ENCODE assay signal across 1 cellular context in the genomic region with DNA sequence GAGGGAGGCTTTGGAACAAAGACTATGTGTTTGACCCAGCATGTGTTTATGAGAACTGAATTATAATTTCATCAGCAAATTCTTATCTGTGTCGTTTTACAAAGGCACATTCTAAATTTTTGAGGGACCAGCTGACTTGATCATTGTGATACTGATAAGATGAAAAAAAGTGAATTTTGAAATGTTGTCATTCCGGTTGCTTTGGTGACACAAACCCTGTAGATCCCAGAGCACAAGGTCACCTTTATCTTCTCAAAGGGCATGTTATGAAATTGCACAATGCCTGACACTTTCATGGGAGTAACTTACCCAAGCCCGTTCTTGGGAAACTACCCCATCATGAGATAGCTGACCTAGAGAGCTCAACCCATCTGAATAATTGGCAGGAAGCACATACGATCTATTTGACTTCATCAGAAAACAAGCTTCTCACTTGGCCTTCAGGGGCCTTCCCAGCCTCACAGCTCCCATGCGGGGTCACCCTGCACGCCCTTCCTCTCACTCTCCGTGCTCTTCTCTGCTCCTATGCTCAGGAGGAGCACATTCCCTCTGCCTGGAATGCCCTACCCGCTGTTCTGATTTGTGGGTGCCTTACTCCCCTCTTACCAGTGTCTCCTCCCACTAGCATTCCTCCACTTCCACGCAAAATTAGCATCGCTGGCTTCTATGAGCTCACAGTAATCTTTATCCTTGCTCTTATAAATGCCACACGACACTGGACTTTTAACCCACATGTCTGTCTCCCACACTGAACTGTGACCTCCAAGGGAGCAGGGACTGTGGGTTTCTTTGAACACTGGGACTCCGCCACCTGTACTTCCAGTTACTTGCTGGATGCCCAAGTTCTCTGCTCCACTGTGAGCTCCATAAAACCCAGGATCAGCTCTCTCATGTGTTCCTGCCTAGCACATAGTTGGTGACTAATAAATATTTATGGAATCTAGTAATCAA.
TF ChIP-seq lines count a peak whose summit lies in the region.

No MANE protein-coding gene starts in this region.

TF ChIP-seq in HepG2, 621 proteins besides CTCF, POLR2A, EP300 and RAD21 (continued from another document and continues in another):
- TF ChIP-seq, protein P1, sequence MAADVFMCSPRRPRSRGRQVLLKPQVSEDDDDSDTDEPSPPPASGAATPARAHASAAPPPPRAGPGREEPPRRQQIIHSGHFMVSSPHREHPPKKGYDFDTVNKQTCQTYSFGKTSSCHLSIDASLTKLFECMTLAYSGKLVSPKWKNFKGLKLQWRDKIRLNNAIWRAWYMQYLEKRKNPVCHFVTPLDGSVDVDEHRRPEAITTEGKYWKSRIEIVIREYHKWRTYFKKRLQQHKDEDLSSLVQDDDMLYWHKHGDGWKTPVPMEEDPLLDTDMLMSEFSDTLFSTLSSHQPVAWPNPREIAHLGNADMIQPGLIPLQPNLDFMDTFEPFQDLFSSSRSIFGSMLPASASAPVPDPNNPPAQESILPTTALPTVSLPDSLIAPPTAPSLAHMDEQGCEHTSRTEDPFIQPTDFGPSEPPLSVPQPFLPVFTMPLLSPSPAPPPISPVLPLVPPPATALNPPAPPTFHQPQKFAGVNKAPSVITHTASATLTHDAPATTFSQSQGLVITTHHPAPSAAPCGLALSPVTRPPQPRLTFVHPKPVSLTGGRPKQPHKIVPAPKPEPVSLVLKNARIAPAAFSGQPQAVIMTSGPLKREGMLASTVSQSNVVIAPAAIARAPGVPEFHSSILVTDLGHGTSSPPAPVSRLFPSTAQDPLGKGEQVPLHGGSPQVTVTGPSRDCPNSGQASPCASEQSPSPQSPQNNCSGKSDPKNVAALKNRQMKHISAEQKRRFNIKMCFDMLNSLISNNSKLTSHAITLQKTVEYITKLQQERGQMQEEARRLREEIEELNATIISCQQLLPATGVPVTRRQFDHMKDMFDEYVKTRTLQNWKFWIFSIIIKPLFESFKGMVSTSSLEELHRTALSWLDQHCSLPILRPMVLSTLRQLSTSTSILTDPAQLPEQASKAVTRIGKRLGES (CRISPR knock-in tag; IDR thresholded peaks at IDR 0.05; ENCODE audit: borderline replicate concordance), result 0 out of 2 replicates have a peak, but pooled peaks have one; percentile 37
- TF ChIP-seq, protein P2, sequence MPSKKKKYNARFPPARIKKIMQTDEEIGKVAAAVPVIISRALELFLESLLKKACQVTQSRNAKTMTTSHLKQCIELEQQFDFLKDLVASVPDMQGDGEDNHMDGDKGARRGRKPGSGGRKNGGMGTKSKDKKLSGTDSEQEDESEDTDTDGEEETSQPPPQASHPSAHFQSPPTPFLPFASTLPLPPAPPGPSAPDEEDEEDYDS (CRISPR knock-in tag; IDR thresholded peaks at IDR 0.05), result peak; percentile 73
- TF ChIP-seq ZNF672 (CRISPR knock-in tag; IDR thresholded peaks at IDR 0.05), result no peak
- TF ChIP-seq ZNF224 (CRISPR knock-in tag; IDR thresholded peaks at IDR 0.05), result no peak
- TF ChIP-seq KDM3A (CRISPR knock-in tag; IDR thresholded peaks at IDR 0.05; ENCODE audit: low read depth), result peak; percentile 93; the same call in 1 of the 2 replicates
- TF ChIP-seq ZNF788 (CRISPR knock-in tag; IDR thresholded peaks at IDR 0.05; ENCODE audit: borderline replicate concordance), result peak; percentile 83; the same call in 1 of the 2 replicates
- TF ChIP-seq ZBTB21 (CRISPR knock-in tag; IDR thresholded peaks at IDR 0.05), result peak; percentile 80
- peak; percentile 25; the same call in 1 of the 2 replicates for TF ChIP-seq NFYB (CRISPR knock-in tag; IDR thresholded peaks at IDR 0.05)
- peak; percentile 98 for TF ChIP-seq ZNF264 (CRISPR knock-in tag; IDR thresholded peaks at IDR 0.05)
- TF ChIP-seq KAT8 (CRISPR knock-in tag; IDR thresholded peaks at IDR 0.05), result peak; percentile 88
- TF ChIP-seq, protein P3, sequence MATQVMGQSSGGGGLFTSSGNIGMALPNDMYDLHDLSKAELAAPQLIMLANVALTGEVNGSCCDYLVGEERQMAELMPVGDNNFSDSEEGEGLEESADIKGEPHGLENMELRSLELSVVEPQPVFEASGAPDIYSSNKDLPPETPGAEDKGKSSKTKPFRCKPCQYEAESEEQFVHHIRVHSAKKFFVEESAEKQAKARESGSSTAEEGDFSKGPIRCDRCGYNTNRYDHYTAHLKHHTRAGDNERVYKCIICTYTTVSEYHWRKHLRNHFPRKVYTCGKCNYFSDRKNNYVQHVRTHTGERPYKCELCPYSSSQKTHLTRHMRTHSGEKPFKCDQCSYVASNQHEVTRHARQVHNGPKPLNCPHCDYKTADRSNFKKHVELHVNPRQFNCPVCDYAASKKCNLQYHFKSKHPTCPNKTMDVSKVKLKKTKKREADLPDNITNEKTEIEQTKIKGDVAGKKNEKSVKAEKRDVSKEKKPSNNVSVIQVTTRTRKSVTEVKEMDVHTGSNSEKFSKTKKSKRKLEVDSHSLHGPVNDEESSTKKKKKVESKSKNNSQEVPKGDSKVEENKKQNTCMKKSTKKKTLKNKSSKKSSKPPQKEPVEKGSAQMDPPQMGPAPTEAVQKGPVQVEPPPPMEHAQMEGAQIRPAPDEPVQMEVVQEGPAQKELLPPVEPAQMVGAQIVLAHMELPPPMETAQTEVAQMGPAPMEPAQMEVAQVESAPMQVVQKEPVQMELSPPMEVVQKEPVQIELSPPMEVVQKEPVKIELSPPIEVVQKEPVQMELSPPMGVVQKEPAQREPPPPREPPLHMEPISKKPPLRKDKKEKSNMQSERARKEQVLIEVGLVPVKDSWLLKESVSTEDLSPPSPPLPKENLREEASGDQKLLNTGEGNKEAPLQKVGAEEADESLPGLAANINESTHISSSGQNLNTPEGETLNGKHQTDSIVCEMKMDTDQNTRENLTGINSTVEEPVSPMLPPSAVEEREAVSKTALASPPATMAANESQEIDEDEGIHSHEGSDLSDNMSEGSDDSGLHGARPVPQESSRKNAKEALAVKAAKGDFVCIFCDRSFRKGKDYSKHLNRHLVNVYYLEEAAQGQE (IDR thresholded peaks at IDR 0.05; ENCODE audit: borderline replicate concordance in 1 of 2, low read depth in 1 of 2, low read length in 2 of 2), result peak in 1 of 2 experiments; percentile 78; a peak in 1 of 4 replicates
- peak; percentile 67; the same call in 1 of the 2 replicates for TF ChIP-seq ZNF740 (CRISPR knock-in tag; IDR thresholded peaks at IDR 0.05)
- TF ChIP-seq ZUFSP (CRISPR knock-in tag; IDR thresholded peaks at IDR 0.05; ENCODE audit: borderline replicate concordance), result no peak
- TF ChIP-seq ZSCAN9 (CRISPR knock-in tag; IDR thresholded peaks at IDR 0.05; ENCODE audit: borderline replicate concordance), result peak; percentile 95
- TF ChIP-seq, protein P4, sequence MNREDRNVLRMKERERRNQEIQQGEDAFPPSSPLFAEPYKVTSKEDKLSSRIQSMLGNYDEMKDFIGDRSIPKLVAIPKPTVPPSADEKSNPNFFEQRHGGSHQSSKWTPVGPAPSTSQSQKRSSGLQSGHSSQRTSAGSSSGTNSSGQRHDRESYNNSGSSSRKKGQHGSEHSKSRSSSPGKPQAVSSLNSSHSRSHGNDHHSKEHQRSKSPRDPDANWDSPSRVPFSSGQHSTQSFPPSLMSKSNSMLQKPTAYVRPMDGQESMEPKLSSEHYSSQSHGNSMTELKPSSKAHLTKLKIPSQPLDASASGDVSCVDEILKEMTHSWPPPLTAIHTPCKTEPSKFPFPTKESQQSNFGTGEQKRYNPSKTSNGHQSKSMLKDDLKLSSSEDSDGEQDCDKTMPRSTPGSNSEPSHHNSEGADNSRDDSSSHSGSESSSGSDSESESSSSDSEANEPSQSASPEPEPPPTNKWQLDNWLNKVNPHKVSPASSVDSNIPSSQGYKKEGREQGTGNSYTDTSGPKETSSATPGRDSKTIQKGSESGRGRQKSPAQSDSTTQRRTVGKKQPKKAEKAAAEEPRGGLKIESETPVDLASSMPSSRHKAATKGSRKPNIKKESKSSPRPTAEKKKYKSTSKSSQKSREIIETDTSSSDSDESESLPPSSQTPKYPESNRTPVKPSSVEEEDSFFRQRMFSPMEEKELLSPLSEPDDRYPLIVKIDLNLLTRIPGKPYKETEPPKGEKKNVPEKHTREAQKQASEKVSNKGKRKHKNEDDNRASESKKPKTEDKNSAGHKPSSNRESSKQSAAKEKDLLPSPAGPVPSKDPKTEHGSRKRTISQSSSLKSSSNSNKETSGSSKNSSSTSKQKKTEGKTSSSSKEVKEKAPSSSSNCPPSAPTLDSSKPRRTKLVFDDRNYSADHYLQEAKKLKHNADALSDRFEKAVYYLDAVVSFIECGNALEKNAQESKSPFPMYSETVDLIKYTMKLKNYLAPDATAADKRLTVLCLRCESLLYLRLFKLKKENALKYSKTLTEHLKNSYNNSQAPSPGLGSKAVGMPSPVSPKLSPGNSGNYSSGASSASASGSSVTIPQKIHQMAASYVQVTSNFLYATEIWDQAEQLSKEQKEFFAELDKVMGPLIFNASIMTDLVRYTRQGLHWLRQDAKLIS (CRISPR knock-in tag; IDR thresholded peaks at IDR 0.05), result no peak
- TF ChIP-seq THYN1 (CRISPR knock-in tag; IDR thresholded peaks at IDR 0.05; ENCODE audit: borderline replicate concordance, low read depth), result no peak
- no peak for TF ChIP-seq GPN1 (CRISPR knock-in tag; IDR thresholded peaks at IDR 0.05; ENCODE audit: borderline replicate concordance)
- TF ChIP-seq NBN (conservative IDR thresholded peaks at IDR 0.05), result no peak
- TF ChIP-seq HOXA9 (CRISPR knock-in tag; IDR thresholded peaks at IDR 0.05; ENCODE audit: borderline replicate concordance), result no peak
- TF ChIP-seq, protein P5, sequence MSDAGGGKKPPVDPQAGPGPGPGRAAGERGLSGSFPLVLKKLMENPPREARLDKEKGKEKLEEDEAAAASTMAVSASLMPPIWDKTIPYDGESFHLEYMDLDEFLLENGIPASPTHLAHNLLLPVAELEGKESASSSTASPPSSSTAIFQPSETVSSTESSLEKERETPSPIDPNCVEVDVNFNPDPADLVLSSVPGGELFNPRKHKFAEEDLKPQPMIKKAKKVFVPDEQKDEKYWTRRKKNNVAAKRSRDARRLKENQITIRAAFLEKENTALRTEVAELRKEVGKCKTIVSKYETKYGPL (CRISPR knock-in tag; IDR thresholded peaks at IDR 0.05), result peak; percentile 86; the same call in 1 of the 2 replicates
- TF ChIP-seq NFE2L1 (CRISPR knock-in tag; IDR thresholded peaks at IDR 0.05; ENCODE audit: borderline replicate concordance), result no peak
- TF ChIP-seq JUND (CRISPR knock-in tag; IDR thresholded peaks at IDR 0.05), result peak; percentile 68
- TF ChIP-seq, protein P6, sequence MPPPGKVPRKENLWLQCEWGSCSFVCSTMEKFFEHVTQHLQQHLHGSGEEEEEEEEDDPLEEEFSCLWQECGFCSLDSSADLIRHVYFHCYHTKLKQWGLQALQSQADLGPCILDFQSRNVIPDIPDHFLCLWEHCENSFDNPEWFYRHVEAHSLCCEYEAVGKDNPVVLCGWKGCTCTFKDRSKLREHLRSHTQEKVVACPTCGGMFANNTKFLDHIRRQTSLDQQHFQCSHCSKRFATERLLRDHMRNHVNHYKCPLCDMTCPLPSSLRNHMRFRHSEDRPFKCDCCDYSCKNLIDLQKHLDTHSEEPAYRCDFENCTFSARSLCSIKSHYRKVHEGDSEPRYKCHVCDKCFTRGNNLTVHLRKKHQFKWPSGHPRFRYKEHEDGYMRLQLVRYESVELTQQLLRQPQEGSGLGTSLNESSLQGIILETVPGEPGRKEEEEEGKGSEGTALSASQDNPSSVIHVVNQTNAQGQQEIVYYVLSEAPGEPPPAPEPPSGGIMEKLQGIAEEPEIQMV (CRISPR knock-in tag; IDR thresholded peaks at IDR 0.05; ENCODE audit: low read depth), result no peak; the same call in 1 of the 2 replicates
- no peak for TF ChIP-seq CCAR2 (optimal IDR thresholded peaks at IDR 0.05; ENCODE audit: low read depth, low read length)
- TF ChIP-seq SUZ12 (IDR thresholded peaks at IDR 0.05; ENCODE audit: low read depth, low read length), result no peak
- TF ChIP-seq ZBTB37 (CRISPR knock-in tag; IDR thresholded peaks at IDR 0.05), result no peak
- peak; percentile 96 for TF ChIP-seq HNF4G (IDR thresholded peaks at IDR 0.05; ENCODE audit: borderline replicate concordance, low read depth, low read length)
- peak; percentile 92 for TF ChIP-seq HNF4G (CRISPR knock-in tag; IDR thresholded peaks at IDR 0.05; ENCODE audit: borderline replicate concordance, low read depth)
- no peak for TF ChIP-seq ZNF30 (CRISPR knock-in tag; IDR thresholded peaks at IDR 0.05)
- peak; percentile 86 for TF ChIP-seq MTA1 (CRISPR knock-in tag; IDR thresholded peaks at IDR 0.05; ENCODE audit: borderline replicate concordance)
- TF ChIP-seq SIX4 (CRISPR knock-in tag; IDR thresholded peaks at IDR 0.05), result peak; percentile 88
- TF ChIP-seq PHF20 (CRISPR knock-in tag; IDR thresholded peaks at IDR 0.05), result 0 out of 2 replicates have a peak, but pooled peaks have one; percentile 33
- TF ChIP-seq ZNF207 (IDR thresholded peaks at IDR 0.05; ENCODE audit: borderline replicate concordance), result no peak
- peak; percentile 42; the same call in 1 of the 2 replicates for TF ChIP-seq GMEB1 (CRISPR knock-in tag; IDR thresholded peaks at IDR 0.05; ENCODE audit: borderline replicate concordance)
- TF ChIP-seq ZNF7 (CRISPR knock-in tag; IDR thresholded peaks at IDR 0.05), result no peak; the same call in 1 of the 2 replicates
